9 cellular contexts compared by ENCODE assay signal in genomic region chr17:19379306-19380075, GRCh38. TPM values are rescaled to one million over a fixed set of nuclear protein-coding genes. Genes with fewer than 3 reads are reported as not detected.
DNase-seq lines count a peak whose midpoint lies in the region; ATAC-seq and TF ChIP-seq lines count a peak whose summit lies in the region.
"Had no signal": no experiment of that assay in that cellular context is flagged by ENCODE, and none has a peak within 500 bp of the region (broad histone marks: within the 10 kb centered on the region; RNA-seq: fewer than 3 reads in every experiment).

No MANE protein-coding gene starts in this region.

- CTCF ChIA-PET in activated naive CD4-positive, alpha-beta T cell treated with anti-CD3 and anti-CD28 coated beads, Interleukin-2, amount 10 ng/mL, durations not matched to agents 7 days and 5 days (lab: Charles Lee), result no interaction called here

- ATAC-seq in HG02763 (IDR thresholded peaks at IDR 0.05; ENCODE audit: unreplicated experiment), result no peak
- ATAC-seq in GM21360 (IDR thresholded peaks at IDR 0.05; ENCODE audit: unreplicated experiment), result no peak

- H4K5ac ChIP-seq in mesendoderm (ENCODE audit: low read length), result no peak overlapping the region

- H3K4me2 ChIP-seq in mesendoderm (ENCODE audit: low read length), result peak overlapping the region; percentile 39

- H3K36me3 ChIP-seq in mesendoderm (ENCODE audit: control insufficient read depth, insufficient read depth, low read length) (peaks cover 20% of the 10 kb centered on the region), urinary bladder (ENCODE audit: insufficient read depth) (peaks cover 5% of the 10 kb centered on the region)

- H3K27me3 ChIP-seq in mesendoderm (ENCODE audit: insufficient read depth, low read length, poor library complexity), result no peaks in the 10 kb centered on the region

- H2BK5ac ChIP-seq in mesendoderm (ENCODE audit: low read length), result no peak overlapping the region

- no peak overlapping the region for H3K18ac ChIP-seq in mesendoderm (ENCODE audit: low read length)

- H3K4me3 ChIP-seq in mesendoderm (ENCODE audit: low read length) (peak overlapping the region; percentile 90), urinary bladder (ENCODE audit: low read depth, low read length) (peak overlapping the region; percentile 67)

- H4K8ac ChIP-seq in mesendoderm (ENCODE audit: low read depth, low read length), result no peak overlapping the region

- no peak overlapping the region for H2BK15ac ChIP-seq in mesendoderm (replicated peaks; ENCODE audit: low read depth)

- H3K23ac ChIP-seq in mesendoderm (ENCODE audit: low read length), result no peak overlapping the region

- no peak for DNase-seq in activated naive CD4-positive, alpha-beta T cell treated with anti-CD3 and anti-CD28 coated beads, Interleukin-2, amount 10 ng/mL, durations not matched to agents 7 days and 5 days
- no peak for DNase-seq in activated naive CD4-positive, alpha-beta T cell treated with Interleukin-2 at 50 U/mL for 16 hours
- DNase-seq in mesendoderm, result no peak
- DNase-seq in OCI-M2 (lab: John Stamatoyannopoulos, UW; ENCODE audit: unreplicated experiment), result no peak

- H3K4me1 Mint-ChIP-seq in activated naive CD4-positive, alpha-beta T cell treated with anti-CD3 and anti-CD28 coated beads, Interleukin-2, amount 10 ng/mL, durations not matched to agents 7 days and 5 days, result peaks cover 40% of the 10 kb centered on the region
- peaks cover 62% of the 10 kb centered on the region for H3K4me1 Mint-ChIP-seq in brain

- no peak overlapping the region for H3K4ac ChIP-seq in mesendoderm (ENCODE audit: low read depth, low read length)

- H2BK120ac ChIP-seq in mesendoderm (ENCODE audit: low read depth, low read length), result no peak overlapping the region

- H3K27me3 Mint-ChIP-seq in activated naive CD4-positive, alpha-beta T cell treated with anti-CD3 and anti-CD28 coated beads, Interleukin-2, amount 10 ng/mL, durations not matched to agents 7 days and 5 days, result no peaks in the 10 kb centered on the region
- peaks cover 12% of the 10 kb centered on the region for H3K27me3 Mint-ChIP-seq in brain

- H3K9me3 Mint-ChIP-seq in activated naive CD4-positive, alpha-beta T cell treated with anti-CD3 and anti-CD28 coated beads, Interleukin-2, amount 10 ng/mL, durations not matched to agents 7 days and 5 days, result no peaks in the 10 kb centered on the region
- peaks cover 0 to 4% (median 0%) of the 10 kb centered on the region in 5 experiments for H3K9me3 Mint-ChIP-seq in brain

- peak overlapping the region; percentile 96 for H3K4me3 Mint-ChIP-seq in activated naive CD4-positive, alpha-beta T cell treated with anti-CD3 and anti-CD28 coated beads, Interleukin-2, amount 10 ng/mL, durations not matched to agents 7 days and 5 days
- H3K4me3 Mint-ChIP-seq in brain, result peak overlapping the region; percentile 93 to 97 (median 94)

- H3K27ac Mint-ChIP-seq in activated naive CD4-positive, alpha-beta T cell treated with anti-CD3 and anti-CD28 coated beads, Interleukin-2, amount 10 ng/mL, durations not matched to agents 7 days and 5 days, result no peak overlapping the region
- H3K27ac Mint-ChIP-seq in brain, result peak overlapping the region; percentile 85 to 99 (median 96)

- peaks cover 6% of the 10 kb centered on the region for H3K4me1 ChIP-seq in mesendoderm (ENCODE audit: control insufficient read depth, low read depth, low read length)
- H3K4me1 ChIP-seq in urinary bladder (ENCODE audit: insufficient read depth), result no peaks in the 10 kb centered on the region

- no peak overlapping the region for H2AK5ac ChIP-seq in mesendoderm (ENCODE audit: low read length)

- WGBS in mesendoderm (ENCODE audit: extremely low coverage, insufficient coverage, low lambda C conversion rate), result no CpG with 5 or more reads among the region's 15 CpGs
- 62% methylated on average over 15 of the region's 15 CpGs for WGBS in urinary bladder

- H3K36me3 Mint-ChIP-seq in activated naive CD4-positive, alpha-beta T cell treated with anti-CD3 and anti-CD28 coated beads, Interleukin-2, amount 10 ng/mL, durations not matched to agents 7 days and 5 days, result peaks cover 45% of the 10 kb centered on the region
- peaks cover 41% of the 10 kb centered on the region for H3K36me3 Mint-ChIP-seq in brain

- peak overlapping the region; percentile 97 for H3K56ac ChIP-seq in mesendoderm (ENCODE audit: low read length)

- H3K9ac ChIP-seq in mesendoderm (ENCODE audit: low read length), result peak overlapping the region; percentile 98

- no peak for TF ChIP-seq CTCF in brain (conservative IDR thresholded peaks at IDR 0.05)

- peaks cover 27% of the 10 kb centered on the region for H3K79me1 ChIP-seq in mesendoderm (ENCODE audit: low read length)

- no peak overlapping the region for H3K27ac ChIP-seq in mesendoderm (ENCODE audit: low read depth, low read length)
- H3K27ac ChIP-seq in urinary bladder (ENCODE audit: low read depth), result no peak overlapping the region

- H3K79me2 ChIP-seq in mesendoderm (ENCODE audit: control insufficient read depth, insufficient read depth, low read length), result peaks cover 33% of the 10 kb centered on the region

RNA-seq across cellular contexts. Expression of gene MAPK7, which starts 1.2 kb away (rescaled TPM):
- polyA plus RNA-seq in brain (ENCODE audit: insufficient read depth, low read depth, low replicate concordance) (38.3 TPM), urinary bladder (32.8 TPM)
- polyA plus RNA-seq in mesendoderm (2013, experiment 1 of 2), result 51.0 TPM
- polyA plus RNA-seq in mesendoderm (2013, experiment 2 of 2), result 48.4 TPM
- 15.8 TPM for total RNA-seq in urinary bladder

RNA-seq across cellular contexts. Expression of gene MFAP4, which starts 7.5 kb away (rescaled TPM):
- polyA plus RNA-seq in brain (ENCODE audit: insufficient read depth, low read depth, low replicate concordance), result 30.0 TPM
- polyA plus RNA-seq in mesendoderm (2013, experiment 1 of 2), result 93.5 TPM
- 84.3 TPM for polyA plus RNA-seq in mesendoderm (2013, experiment 2 of 2)
- total RNA-seq in urinary bladder, result 123 TPM
- 1,046 TPM for polyA plus RNA-seq in urinary bladder
- total RNA-seq: M059J had no signal

RNA-seq across cellular contexts. Expression of gene B9D1, which starts 17.0 kb away (rescaled TPM):
- polyA plus RNA-seq in brain (ENCODE audit: insufficient read depth, low read depth, low replicate concordance) (46.8 TPM), urinary bladder (14.4 TPM)
- 30.4 TPM for polyA plus RNA-seq in mesendoderm (2013, experiment 1 of 2)
- 29.6 TPM for polyA plus RNA-seq in mesendoderm (2013, experiment 2 of 2)
- 14.5 TPM for total RNA-seq in urinary bladder

RNA-seq across cellular contexts. Expression of gene RNF112, which starts 31.5 kb away (rescaled TPM):
- polyA plus RNA-seq in brain (ENCODE audit: insufficient read depth, low read depth, low replicate concordance), result 14.3 TPM
- 1.5 TPM for polyA plus RNA-seq in mesendoderm (2013, experiment 1 of 2)
- 1.2 TPM for polyA plus RNA-seq in mesendoderm (2013, experiment 2 of 2)
- 3.1 TPM for total RNA-seq in urinary bladder
- 17.4 TPM for polyA plus RNA-seq in urinary bladder

Comparison
In these comparisons a context has a peak if more than half of its experiments do, and no peak if none do; other contexts are left out.
1. RNA of gene MFAP4, which starts 7.5 kb away (polyA plus RNA-seq): 1,046 TPM in urinary bladder (single experiment); 30.0 TPM in brain (single experiment); every median in the first group is over 10 times any median in the second.